Comparison of ENCODE assay signal across 19 cellular contexts in genomic region chr2:212646698-212647097, GRCh38.
DNase-seq lines count a peak whose midpoint lies in the region; ATAC-seq and TF ChIP-seq lines count a peak whose summit lies in the region.
"Had no signal": no experiment of that assay in that cellular context is flagged by ENCODE, and none has a peak within 500 bp of the region (broad histone marks: within the 10 kb centered on the region; RNA-seq: fewer than 3 reads in every experiment).

No MANE protein-coding gene starts in this region.

- peaks cover 0 to 5% (median 0%) of the 10 kb centered on the region in 11 donors for H3K9me3 Mint-ChIP-seq in naive thymus-derived CD4-positive, alpha-beta T cell
- H3K9me3 Mint-ChIP-seq: stimulated activated naive CD8-positive, alpha-beta T cell treated with anti-CD3 and anti-CD28 coated beads, Interleukin-15, Interleukin-2, amounts not matched to agents 100 ng/mL and 50 ng/mL, for 24 hours had no signal

- TF ChIP-seq CTCF in SK-N-SH (IDR thresholded peaks at IDR 0.05): no peak
- TF ChIP-seq CTCF in fibroblast of pulmonary artery (IDR thresholded peaks at IDR 0.05; ENCODE audit: low read length, missing control alignments): no peak
- TF ChIP-seq CTCF in thyroid gland (IDR thresholded peaks at IDR 0.05): no peak

- no peaks in the 10 kb centered on the region for H4K20me1 ChIP-seq in SK-N-SH (ENCODE audit: insufficient read depth)

- TF ChIP-seq EP300 in SK-N-SH (IDR thresholded peaks at IDR 0.05; ENCODE audit: borderline replicate concordance in 1 of 2, low read depth in 1 of 2, low read length in 1 of 2): no peak

- H3K9me3 ChIP-seq in SK-N-SH (no peaks in the 10 kb centered on the region), thyroid gland (no peaks in the 10 kb centered on the region)
- H3K9me3 ChIP-seq in naive thymus-derived CD4-positive, alpha-beta T cell (ENCODE audit: control insufficient read depth in 2 of 3, low read length in 3 of 3): no peaks in the 10 kb centered on the region
- H3K9me3 ChIP-seq: esophagus muscularis mucosa, pancreas had no signal

- no peaks in the 10 kb centered on the region for H3K36me3 Mint-ChIP-seq in naive thymus-derived CD4-positive, alpha-beta T cell

- no peak overlapping the region for H3K4me2 ChIP-seq in SK-N-SH

- H3K27me3 Mint-ChIP-seq in naive thymus-derived CD4-positive, alpha-beta T cell: peaks cover 0 to 5% (median 3%) of the 10 kb centered on the region in 5 donors

- H3K27ac ChIP-seq in SK-N-SH (ENCODE audit: low read depth in 2 of 2, low read length in 1 of 2): no peak overlapping the region
- peak overlapping the region in 1 of 3 donors; percentile 55 for H3K27ac ChIP-seq in thyroid gland
- no peak overlapping the region for H3K27ac ChIP-seq in naive thymus-derived CD4-positive, alpha-beta T cell (ENCODE audit: low read depth, low read length)
- H3K27ac ChIP-seq: 22Rv1, cardiac muscle cell, esophagus muscularis mucosa, pancreas, VCaP had no signal

- POLR2A ChIA-PET in SK-N-SH (lab: Yijun Ruan, JAX): no interaction called here
- POLR2A ChIA-PET in naive thymus-derived CD4-positive, alpha-beta T cell (lab: Charles Lee): no interaction called here

- no peak overlapping the region for H3K27ac Mint-ChIP-seq in naive thymus-derived CD4-positive, alpha-beta T cell
- H3K27ac Mint-ChIP-seq: stimulated activated naive CD8-positive, alpha-beta T cell treated with anti-CD3 and anti-CD28 coated beads, Interleukin-15, Interleukin-2, amounts not matched to agents 100 ng/mL and 50 ng/mL, for 24 hours had no signal

- intact Hi-C loops in thyroid gland (cut with DNase I): no loop called here
- intact Hi-C loops in naive thymus-derived CD4-positive, alpha-beta T cell (cut with micrococcal nuclease): no loop called here

- no peak for ATAC-seq in GM19023 (IDR thresholded peaks at IDR 0.05; ENCODE audit: unreplicated experiment)
- ATAC-seq in naive thymus-derived CD4-positive, alpha-beta T cell: no peak
- ATAC-seq: pancreas had no signal

- H3K4me1 ChIP-seq in SK-N-SH (ENCODE audit: control insufficient read depth in 1 of 2, insufficient read depth in 2 of 2, low read depth in 1 of 2, low read length in 1 of 2) (no peaks in the 10 kb centered on the region; a peak in 1 of 4 replicates), thyroid gland (peaks cover 6 to 11% of the 10 kb centered on the region in 2 donors)
- no peaks in the 10 kb centered on the region for H3K4me1 ChIP-seq in naive thymus-derived CD4-positive, alpha-beta T cell (ENCODE audit: control insufficient read depth in 2 of 2, insufficient read depth in 2 of 2, low read length in 2 of 2)
- H3K4me1 ChIP-seq: esophagus muscularis mucosa, pancreas had no signal

- H3K36me3 ChIP-seq in SK-N-SH (replicated peaks in 1 of 2; ENCODE audit: control insufficient read depth in 1 of 2, insufficient read depth in 2 of 2, low read length in 1 of 2) (no peaks in the 10 kb centered on the region), thyroid gland (no peaks in the 10 kb centered on the region)
- no peaks in the 10 kb centered on the region for H3K36me3 ChIP-seq in naive thymus-derived CD4-positive, alpha-beta T cell (ENCODE audit: control insufficient read depth in 2 of 3, insufficient read depth in 3 of 3, low read length in 3 of 3)
- H3K36me3 ChIP-seq: cardiac muscle cell, esophagus muscularis mucosa, pancreas had no signal

- peak; percentile 27 for DNase-seq in DMS 273 (lab: John Stamatoyannopoulos, UW; ENCODE audit: unreplicated experiment)
- DNase-seq in DMS 273 treated with DMSO at 0.1 percent for 48 hours (lab: John Stamatoyannopoulos, UW): no peak
- no peak for DNase-seq in SK-N-SH
- peak; percentile 24 for DNase-seq in fibroblast of pulmonary artery (ENCODE audit: low read depth)
- DNase-seq in thyroid gland: peak; percentile 35 to 42
- no peak for DNase-seq in T-helper 2 cell
- DNase-seq in naive thymus-derived CD4-positive, alpha-beta T cell: no peak
- DNase-seq: activated T-cell treated with anti-CD3 and anti-CD28 coated beads, Interleukin-2, amount 50 U/mL, for 1 hour; GDM1; KG1; pancreas; Right ventricle myocardium superior; stimulated activated CD4-positive, alpha-beta T cell treated with anti-CD3 and anti-CD28 coated beads, Interleukin-4, amount 100 ng/mL, for 24 hours had no signal

- TF ChIP-seq POLR2A in thyroid gland (IDR thresholded peaks at IDR 0.05): no peak

- no peaks in the 10 kb centered on the region for H3K27me3 ChIP-seq in SK-N-SH (ENCODE audit: insufficient read depth)
- no peaks in the 10 kb centered on the region for H3K27me3 ChIP-seq in thyroid gland
- no peaks in the 10 kb centered on the region for H3K27me3 ChIP-seq in naive thymus-derived CD4-positive, alpha-beta T cell (ENCODE audit: control insufficient read depth in 2 of 2, insufficient read depth in 2 of 2, low read length in 2 of 2)
- H3K27me3 ChIP-seq: cardiac muscle cell, pancreas had no signal

- WGBS in SK-N-SH (ENCODE audit: low lambda C conversion rate): 39% methylated on average over 1 of the region's 1 CpG
- 41 to 45% methylated on average over 1 of the region's 1 CpG for WGBS in thyroid gland, 2 donors

- H3K4me3 ChIP-seq in SK-N-SH (ENCODE audit: low read depth in 2 of 2, low read length in 1 of 2): no peak overlapping the region
- no peak overlapping the region for H3K4me3 ChIP-seq in fibroblast of pulmonary artery (replicated peaks; ENCODE audit: low read depth, low read length)
- H3K4me3 ChIP-seq in thyroid gland (replicated peaks in 1 of 3): no peak overlapping the region
- no peak overlapping the region for H3K4me3 ChIP-seq in naive thymus-derived CD4-positive, alpha-beta T cell (ENCODE audit: low read length)
- H3K4me3 ChIP-seq: cardiac muscle cell, esophagus muscularis mucosa, pancreas had no signal

- CTCF ChIA-PET in SK-N-SH (lab: Yijun Ruan, JAX): interaction anchor here (0.5 kb wide), 1 partner anchor 185 kb away, joined by 3 read pairs; no protein-coding TSS in a partner anchor
- CTCF ChIA-PET in naive thymus-derived CD4-positive, alpha-beta T cell (lab: Charles Lee): no interaction called here

- no peaks in the 10 kb centered on the region for H3F3A ChIP-seq in SK-N-SH (replicated peaks; ENCODE audit: insufficient read depth)

- no peak overlapping the region for H3K9ac ChIP-seq in SK-N-SH

- H3K4me1 Mint-ChIP-seq in naive thymus-derived CD4-positive, alpha-beta T cell: no peaks in the 10 kb centered on the region

- no peak overlapping the region for H3K4me3 Mint-ChIP-seq in naive thymus-derived CD4-positive, alpha-beta T cell
- H3K4me3 Mint-ChIP-seq: stimulated activated naive CD8-positive, alpha-beta T cell treated with anti-CD3 and anti-CD28 coated beads, Interleukin-15, Interleukin-2, amounts not matched to agents 100 ng/mL and 50 ng/mL, for 24 hours had no signal

- no peak overlapping the region for H2AFZ ChIP-seq in SK-N-SH (ENCODE audit: low read depth)

- TF ChIP-seq RAD21 in SK-N-SH (IDR thresholded peaks at IDR 0.05; ENCODE audit: low read length): no peak

- no peaks in the 10 kb centered on the region for H3K79me2 ChIP-seq in SK-N-SH (ENCODE audit: insufficient read depth)

- H3K9me2 ChIP-seq in SK-N-SH: no peaks in the 10 kb centered on the region

TF ChIP-seq in SK-N-SH, 30 proteins besides CTCF, POLR2A, EP300 and RAD21 (continues in another document):
- TF ChIP-seq REST (IDR thresholded peaks at IDR 0.05; ENCODE audit: low read depth, low read length) (no peak), EZH2phosphoT487 (IDR thresholded peaks at IDR 0.05; ENCODE audit: borderline replicate concordance, low read depth) (no peak), JUND (IDR thresholded peaks at IDR 0.05) (no peak), MXI1 (IDR thresholded peaks at IDR 0.05; ENCODE audit: low read depth, low read length) (no peak), PBX3 (IDR thresholded peaks at IDR 0.05) (peak; percentile 82), TEAD4 (IDR thresholded peaks at IDR 0.05; ENCODE audit: borderline replicate concordance, insufficient read depth) (no peak), NFIC (IDR thresholded peaks at IDR 0.05; ENCODE audit: borderline replicate concordance) (peak; percentile 26; the same call in 1 of the 2 replicates), POLR2AphosphoS5 (IDR thresholded peaks at IDR 0.05; ENCODE audit: low read depth, low read length) (no peak), RXRA (IDR thresholded peaks at IDR 0.05; ENCODE audit: borderline replicate concordance, low read depth) (peak; percentile 65; the same call in 1 of the 2 replicates), GATA2 (CRISPR knock-in tag; IDR thresholded peaks at IDR 0.05) (no peak)

Comparison
In these comparisons a context has a peak if more than half of its experiments do, and no peak if none do; other contexts are left out.
1. DNase-seq: peak in DMS 273 (single experiment), fibroblast of pulmonary artery (single experiment) and thyroid gland (2 of 2); none in DMS 273 treated with DMSO at 0.1 percent for 48 hours (single experiment), SK-N-SH (single experiment), T-helper 2 cell (0 of 5) and naive thymus-derived CD4-positive, alpha-beta T cell (0 of 9).